ENCODE assay signal across 1 cellular context in genomic region chr3:55009372-55009771, GRCh38.
A peak's percentile ranks its signal among the peaks of the same experiment; 100 is the strongest.
TF ChIP-seq lines count a peak whose summit lies in the region.

No MANE protein-coding gene starts in this region.

TF ChIP-seq in HepG2, 621 proteins besides CTCF, POLR2A, EP300 and RAD21:
- TF ChIP-seq MAFF (IDR thresholded peaks at IDR 0.05; ENCODE audit: low read depth, low read length), result peak; percentile 86
- peak; percentile 81 to 90 for TF ChIP-seq MAFK (conservative IDR thresholded peaks at IDR 0.05 in 1 of 2, IDR thresholded peaks at IDR 0.05 in 1 of 2; ENCODE audit: low read length in 2 of 2)
- no peak for TF ChIP-seq RFX3 (CRISPR knock-in tag; IDR thresholded peaks at IDR 0.05)
TF ChIP-seq in HepG2: peak in this region for 2.
